In the genomic region with DNA sequence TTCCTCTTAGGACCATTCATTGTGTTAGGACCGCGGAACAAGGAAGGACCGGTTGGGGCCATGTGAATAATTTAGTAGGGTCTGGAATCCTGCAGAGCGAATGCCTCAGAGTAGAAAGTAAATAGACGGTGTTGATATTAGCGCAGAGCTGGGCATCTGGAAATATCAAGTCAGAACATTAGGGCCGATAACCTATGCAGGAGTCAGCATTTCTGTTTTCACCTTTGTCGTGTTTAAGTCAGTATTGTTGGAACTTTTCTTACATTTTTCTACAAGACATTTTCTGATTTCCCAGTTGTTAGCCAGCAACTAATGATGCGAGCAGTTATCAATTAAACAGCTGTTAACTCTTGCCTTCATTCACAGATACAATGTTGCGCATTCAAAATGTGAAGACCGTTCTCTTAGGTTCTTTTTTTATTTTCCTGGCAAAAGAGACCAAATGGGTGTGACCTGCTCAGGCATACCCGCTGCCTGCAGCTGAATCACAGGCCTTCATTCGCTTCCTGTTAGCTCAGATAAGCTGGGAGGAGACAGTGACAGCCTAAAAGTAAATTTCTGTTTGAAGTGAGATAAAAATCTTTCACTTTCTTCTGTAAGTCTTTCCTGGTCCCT, we compare ENCODE assay signal across 8 cellular contexts.
DNase-seq lines count a peak whose midpoint lies in the region; ATAC-seq and TF ChIP-seq lines count a peak whose summit lies in the region.

No MANE protein-coding gene starts in this region.

- H4K20me1 ChIP-seq in DND-41 (ENCODE audit: insufficient read depth, low read length) = peaks cover 28% of the 10 kb centered on the region

- H3K27me3 ChIP-seq in DND-41 (ENCODE audit: insufficient read depth, low read length, poor library complexity) (no peaks in the 10 kb centered on the region), HUES48 (ENCODE audit: control insufficient read depth, insufficient read depth, low read length) (peaks cover 44% of the 10 kb centered on the region), iPS-20b (ENCODE audit: insufficient read depth, low read length) (peaks cover 64% of the 10 kb centered on the region)

- H3K36me3 ChIP-seq in DND-41 (ENCODE audit: insufficient read depth, low read length) = peaks cover 20% of the 10 kb centered on the region; the same call in 1 of the 2 replicates
- peaks cover 4% of the 10 kb centered on the region; the same call in 1 of the 2 replicates for H3K36me3 ChIP-seq in HUES48 (ENCODE audit: control insufficient read depth, insufficient read depth, low read length)
- H3K36me3 ChIP-seq in iPS-20b (ENCODE audit: insufficient read depth, low read depth, low read length) = 0 out of 2 replicates have a peak, but pooled peaks cover 4% of the 10 kb centered on the region

- no peaks in the 10 kb centered on the region for H3K9me3 ChIP-seq in DND-41 (ENCODE audit: insufficient read depth, low read length, severe bottlenecking)
- H3K9me3 ChIP-seq in HUES48 (ENCODE audit: control insufficient read depth, insufficient read depth, low read length) = no peaks in the 10 kb centered on the region
- no peaks in the 10 kb centered on the region for H3K9me3 ChIP-seq in iPS-20b (ENCODE audit: insufficient read depth, low read depth, low read length)

- TF ChIP-seq CTCF in DND-41 (IDR thresholded peaks at IDR 0.05; ENCODE audit: borderline replicate concordance, extremely low read depth, low read length, poor library complexity, severe bottlenecking) = no peak

- H3K4me1 ChIP-seq in DND-41 (ENCODE audit: insufficient read depth, low read length) (peaks cover 54% of the 10 kb centered on the region), HUES48 (ENCODE audit: control insufficient read depth, insufficient read depth, low read length) (peaks cover 28% of the 10 kb centered on the region), iPS-20b (ENCODE audit: insufficient read depth, low read length) (peaks cover 24% of the 10 kb centered on the region)

- H3K9ac ChIP-seq in DND-41 (ENCODE audit: low read depth, low read length) = peak overlapping the region; percentile 91
- H3K9ac ChIP-seq in HUES48 (ENCODE audit: low read depth, low read length) = peak overlapping the region; percentile 67
- peak overlapping the region; percentile 74 for H3K9ac ChIP-seq in iPS-20b (ENCODE audit: low read depth, low read length)

- H3K79me2 ChIP-seq in DND-41 (ENCODE audit: insufficient read depth, low read length) = peaks cover 40% of the 10 kb centered on the region

- POLR2A ChIA-PET in HEK293T (lab: Yijun Ruan, JAX) = interaction anchor here (0.6 to 7.3 kb wide), 16 partner anchors 8 to 454 kb away, joined by 3 to 77 read pairs (median 5); partner anchors contain the start of genes BBS4, GRAMD2A, HIGD2B and MYO9A

- peak overlapping the region; percentile 98 for H3K4me2 ChIP-seq in DND-41 (ENCODE audit: insufficient read depth, low read length)

- in situ Hi-C loops in T47D (cut with HindIII; ENCODE audit: low pct_unique_long_range_greater_than_20kb, low sequenced_read_pairs) = no loop called here

- DNase-seq in DND-41 = peak; percentile 68
- peak; percentile 65 for DNase-seq in SW480 (ENCODE audit: low spot score)
- DNase-seq in T47D (ENCODE audit: low read depth in 1 of 2, low spot score in 1 of 2) = peak; percentile 29 to 72
- DNase-seq in HEK293T (ENCODE audit: extremely low spot score) = no peak
- DNase-seq in GM19240 (ENCODE audit: insufficient read length, low spot score) = no peak

- peak overlapping the region; percentile 97 for H3K27ac ChIP-seq in DND-41 (ENCODE audit: low read length)
- H3K27ac ChIP-seq in HUES48 (ENCODE audit: low read depth, low read length) = peak overlapping the region; percentile 85
- H3K27ac ChIP-seq in iPS-20b (ENCODE audit: low read length) = no peak overlapping the region
- peak overlapping the region; percentile 78 to 99 (median 96) for H3K27ac ChIP-seq in skin epidermis

- ATAC-seq in DND-41 (ENCODE audit: insufficient read depth, low read depth) = peak; percentile 47

- H3K4me3 ChIP-seq in DND-41 (ENCODE audit: low read depth in 1 of 2, low read length in 2 of 2) (peak overlapping the region; percentile 89 to 99; a peak in 3 of 4 replicates), HUES48 (ENCODE audit: low read depth, low read length) (peak overlapping the region; percentile 98), iPS-20b (ENCODE audit: low read length) (peak overlapping the region; percentile 75), skin epidermis (peak overlapping the region; percentile 66 to 96 (median 76))

- CTCF ChIA-PET in HEK293T (lab: Yijun Ruan, JAX) = no interaction called here

- H2AFZ ChIP-seq in DND-41 (ENCODE audit: low read depth, low read length) = peak overlapping the region; percentile 74

TF ChIP-seq in HEK293T, 16 proteins besides CTCF, POLR2A, EP300 and RAD21:
- no peak for TF ChIP-seq ELF4 (IDR thresholded peaks at IDR 0.05)
- no peak for TF ChIP-seq ZNF384 (IDR thresholded peaks at IDR 0.05)
- no peak for TF ChIP-seq FOXA1 (IDR thresholded peaks at IDR 0.05)
- TF ChIP-seq SP1 (IDR thresholded peaks at IDR 0.05) = no peak
- TF ChIP-seq HDGF (IDR thresholded peaks at IDR 0.05; ENCODE audit: borderline replicate concordance) = no peak
- no peak for TF ChIP-seq CTBP1 (IDR thresholded peaks at IDR 0.05; ENCODE audit: borderline replicate concordance)
- no peak for TF ChIP-seq NFRKB (IDR thresholded peaks at IDR 0.05)
- TF ChIP-seq SUZ12 (IDR thresholded peaks at IDR 0.05) = no peak

Comparison
In these comparisons a context has a peak if more than half of its experiments do, and no peak if none do; other contexts are left out.
1. DNase-seq: peak in DND-41 (single experiment), SW480 (single experiment) and T47D (2 of 2); none in HEK293T (single experiment) and GM19240 (single experiment).
2. Peak in every context shown above with its lines, with median percentiles within 50 percentile points of each other: H3K4me3 ChIP-seq and H3K9ac ChIP-seq.